8 cellular contexts compared by ENCODE assay signal in the genomic region with DNA sequence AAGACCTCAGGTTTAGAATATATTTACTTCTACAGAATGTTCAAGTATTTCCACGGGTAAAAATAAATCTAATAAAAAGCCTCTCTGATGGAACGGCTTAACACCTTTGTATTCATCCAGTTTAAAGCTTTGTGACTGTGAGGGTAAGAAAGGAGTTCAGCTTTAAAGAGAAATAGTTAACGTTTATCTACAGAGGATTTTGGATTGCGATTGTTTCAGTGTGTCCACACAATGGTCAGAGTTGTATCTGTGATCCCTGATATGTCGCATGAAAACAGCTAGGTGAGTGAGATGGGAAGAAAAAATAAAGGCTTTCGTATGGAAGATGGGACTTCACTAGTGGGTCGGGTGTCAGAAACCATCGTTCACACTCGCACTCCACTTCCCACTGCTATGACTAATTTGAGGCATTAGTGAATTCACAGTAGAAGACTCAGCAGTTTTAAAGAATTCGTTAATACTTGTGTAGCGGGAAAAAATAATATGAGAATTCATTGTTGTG. TPM values are rescaled to one million over a fixed set of nuclear protein-coding genes. Genes with fewer than 3 reads are reported as not detected.
DNase-seq lines count a peak whose midpoint lies in the region; ATAC-seq and TF ChIP-seq lines count a peak whose summit lies in the region.

No MANE protein-coding gene starts in this region.

- no peak for DNase-seq in activated CD4-positive, alpha-beta T cell treated with anti-CD3 and anti-CD28 coated beads, Interleukin-2, amount 10 ng/mL, durations not matched to agents 24 days and 14 days
- no peak for DNase-seq in activated CD4-positive, alpha-beta T cell treated with anti-CD3 and anti-CD28 coated beads for 4 hours
- DNase-seq in RPMI7951 (ENCODE audit: low read depth) (peak; percentile 19), endothelial cell (ENCODE audit: low spot score) (no peak), amniotic stem cell (lab: John Stamatoyannopoulos, UW) (no peak)

- peaks cover 19% of the 10 kb centered on the region for H3K4me1 Mint-ChIP-seq in activated CD4-positive, alpha-beta T cell treated with anti-CD3 and anti-CD28 coated beads, Interleukin-2, amount 10 ng/mL, durations not matched to agents 24 days and 14 days
- H3K4me1 Mint-ChIP-seq in endothelial cell (ENCODE audit: unreplicated experiment) = peaks cover 31% of the 10 kb centered on the region

- peak overlapping the region; percentile 83 for H3K4me3 Mint-ChIP-seq in activated CD4-positive, alpha-beta T cell treated with anti-CD3 and anti-CD28 coated beads, Interleukin-2, amount 10 ng/mL, durations not matched to agents 24 days and 14 days
- peak overlapping the region; percentile 98 for H3K4me3 Mint-ChIP-seq in endothelial cell (ENCODE audit: unreplicated experiment)

- peaks cover 31 to 39% of the 10 kb centered on the region in 2 experiments for H3K4me1 ChIP-seq in neutrophil (ENCODE audit: control insufficient read depth in 1 of 2, insufficient read depth in 1 of 2, low read depth in 1 of 2, low read length in 1 of 2)

- no peaks in the 10 kb centered on the region for H3K9me3 ChIP-seq in neutrophil

- peak overlapping the region; percentile 91 for H3K27ac ChIP-seq in neutrophil

- H3K27me3 ChIP-seq in neutrophil = no peaks in the 10 kb centered on the region

- H3K4me3 ChIP-seq in neutrophil (ENCODE audit: low read depth in 1 of 2, low read length in 1 of 2) = peak overlapping the region; percentile 92 to 96

- H3K27me3 Mint-ChIP-seq in activated CD4-positive, alpha-beta T cell treated with anti-CD3 and anti-CD28 coated beads, Interleukin-2, amount 10 ng/mL, durations not matched to agents 24 days and 14 days = peaks cover 32% of the 10 kb centered on the region
- peaks cover 14% of the 10 kb centered on the region for H3K27me3 Mint-ChIP-seq in endothelial cell (ENCODE audit: unreplicated experiment)

- TF ChIP-seq CTCF in endothelial cell (IDR thresholded peaks at IDR 0.05; ENCODE audit: unreplicated experiment) (no peak), neutrophil (IDR thresholded peaks at IDR 0.05) (no peak)

- intact Hi-C loops in activated CD4-positive, alpha-beta T cell treated with anti-CD3 and anti-CD28 coated beads, Interleukin-2, amount 10 ng/mL, durations not matched to agents 24 days and 14 days (cut with micrococcal nuclease) = loop anchor here (5.0 kb wide), 1 partner anchor 51 kb away; no protein-coding TSS in a partner anchor

- ATAC-seq in HG03095 (IDR thresholded peaks at IDR 0.05; ENCODE audit: unreplicated experiment) (no peak), HG03432 (IDR thresholded peaks at IDR 0.05; ENCODE audit: unreplicated experiment) (no peak)

- no peaks in the 10 kb centered on the region for H3K36me3 Mint-ChIP-seq in activated CD4-positive, alpha-beta T cell treated with anti-CD3 and anti-CD28 coated beads, Interleukin-2, amount 10 ng/mL, durations not matched to agents 24 days and 14 days (ENCODE audit: low read depth)
- peaks cover 14% of the 10 kb centered on the region for H3K36me3 Mint-ChIP-seq in endothelial cell (ENCODE audit: low read depth, unreplicated experiment)

- H3K36me3 ChIP-seq in neutrophil = no peaks in the 10 kb centered on the region

- H3K27ac Mint-ChIP-seq in activated CD4-positive, alpha-beta T cell treated with anti-CD3 and anti-CD28 coated beads, Interleukin-2, amount 10 ng/mL, durations not matched to agents 24 days and 14 days = no peak overlapping the region
- H3K27ac Mint-ChIP-seq in endothelial cell (ENCODE audit: unreplicated experiment) = peak overlapping the region; percentile 32

- H3K9me3 Mint-ChIP-seq in activated CD4-positive, alpha-beta T cell treated with anti-CD3 and anti-CD28 coated beads, Interleukin-2, amount 10 ng/mL, durations not matched to agents 24 days and 14 days = no peaks in the 10 kb centered on the region
- no peaks in the 10 kb centered on the region for H3K9me3 Mint-ChIP-seq in endothelial cell (ENCODE audit: unreplicated experiment)

RNA-seq across cellular contexts. Expression of gene APLP2, which starts 1.6 kb away (rescaled TPM):
- 44.9 and 46.4 TPM in 2 replicates for total RNA-seq in activated CD4-positive, alpha-beta T cell treated with anti-CD3 and anti-CD28 coated beads, Interleukin-2, amount 10 ng/mL, durations not matched to agents 24 days and 14 days
- 180 and 184 TPM in 2 replicates for total RNA-seq in RPMI7951 (2014; rRNA removed; shearing (Covaris generic))
- 815 TPM for total RNA-seq in endothelial cell (ENCODE audit: unreplicated experiment)
